13 cellular contexts compared by ENCODE assay signal in the genomic region with DNA sequence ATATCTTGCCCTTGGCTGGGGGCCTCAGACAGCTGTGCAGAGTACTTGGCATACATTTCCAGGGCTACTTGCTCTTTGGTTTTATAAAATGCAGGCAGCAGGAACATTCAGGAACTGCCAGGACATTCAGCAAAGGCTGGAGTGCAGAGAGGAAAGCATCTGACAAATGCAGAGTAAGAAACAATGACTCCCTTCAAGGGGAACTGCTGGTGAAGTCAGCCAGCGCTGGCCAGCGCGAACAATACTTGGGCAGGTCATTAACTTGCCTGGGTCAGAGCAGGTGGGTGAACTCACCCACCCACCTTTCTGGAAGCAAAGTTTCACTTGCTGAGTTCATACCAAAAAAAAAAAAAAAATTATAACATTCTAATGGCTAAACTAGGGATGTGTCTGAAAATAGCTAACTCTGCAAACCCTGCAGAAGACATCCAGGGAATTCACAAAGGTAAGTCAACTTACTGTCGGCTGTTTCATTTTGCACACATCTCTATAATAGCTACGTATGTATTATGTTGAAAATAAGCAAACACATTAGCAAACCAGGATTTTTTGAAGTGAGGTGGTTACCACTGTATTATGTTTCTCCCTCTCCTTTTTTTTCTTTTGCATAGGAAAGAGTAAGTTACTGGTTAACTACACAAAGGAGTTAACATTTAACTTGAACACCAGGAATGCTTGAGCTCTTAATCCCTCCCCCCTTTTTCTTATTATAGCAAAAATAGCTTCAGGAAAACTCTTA.
DNase-seq lines count a peak whose midpoint lies in the region; ATAC-seq and TF ChIP-seq lines count a peak whose summit lies in the region.
"Had no signal": no experiment of that assay in that cellular context is flagged by ENCODE, and none has a peak within 500 bp of the region (broad histone marks: within the 10 kb centered on the region; RNA-seq: fewer than 3 reads in every experiment).

No MANE protein-coding gene starts in this region.

- no peak for TF ChIP-seq CTCF in SK-N-SH (IDR thresholded peaks at IDR 0.05)
- no peak for TF ChIP-seq CTCF in colonic mucosa (IDR thresholded peaks at IDR 0.05)
- TF ChIP-seq CTCF in liver (IDR thresholded peaks at IDR 0.05; ENCODE audit: low read depth, low read length, missing input control), result no peak
- no peak for TF ChIP-seq CTCF in type B pancreatic cell (conservative IDR thresholded peaks at IDR 0.05)

- DNase-seq in SK-N-SH, result no peak
- DNase-seq in colonic mucosa, result peak; percentile 32
- no peak for DNase-seq in type B pancreatic cell (ENCODE audit: extremely low spot score, unreplicated experiment)
- DNase-seq in effector memory CD8-positive, alpha-beta T cell, result no peak
- no peak for DNase-seq in activated CD8-positive, alpha-beta T cell treated with anti-CD3 and anti-CD28 coated beads, Interleukin-2, amount 10 ng/mL, durations not matched to agents 7 days and 5 days
- DNase-seq in H7, result no peak
- DNase-seq: activated CD4-positive, alpha-beta memory T cell treated with anti-CD3 and anti-CD28 coated beads for 36 hours; COR-L47; stimulated activated naive CD4-positive, alpha-beta T cell treated with Interleukin-2 at 50 U/mL for 16 hours had no signal

- intact Hi-C loops in colonic mucosa (cut with DNase I), result no loop called here

- peaks cover 68% of the 10 kb centered on the region for H3K79me2 ChIP-seq in SK-N-SH (ENCODE audit: insufficient read depth)

- H3K36me3 ChIP-seq in SK-N-SH (replicated peaks in 1 of 2; ENCODE audit: control insufficient read depth in 1 of 2, insufficient read depth in 2 of 2, low read length in 1 of 2), result no peaks in the 10 kb centered on the region
- H3K36me3 ChIP-seq in colonic mucosa, result no peaks in the 10 kb centered on the region
- H3K36me3 ChIP-seq in liver (ENCODE audit: control insufficient read depth in 4 of 4, insufficient read depth in 3 of 4, low read depth in 1 of 4, low read length in 3 of 4), result no peaks in the 10 kb centered on the region
- H3K36me3 ChIP-seq in H7 (replicated peaks; ENCODE audit: control insufficient read depth, insufficient read depth, low read length), result no peaks in the 10 kb centered on the region
- H3K36me3 ChIP-seq: SJSA1 had no signal

- POLR2A ChIA-PET in SK-N-SH (lab: Yijun Ruan, JAX), result no interaction called here
- POLR2A ChIA-PET in activated CD8-positive, alpha-beta T cell treated with anti-CD3 and anti-CD28 coated beads, Interleukin-2, amount 10 ng/mL, durations not matched to agents 7 days and 5 days (lab: Charles Lee), result no interaction called here

- peaks cover 37% of the 10 kb centered on the region for H3K4me1 Mint-ChIP-seq in type B pancreatic cell (ENCODE audit: unreplicated experiment)
- H3K4me1 Mint-ChIP-seq in effector memory CD8-positive, alpha-beta T cell (ENCODE audit: low read depth in 2 of 2), result no peaks in the 10 kb centered on the region
- H3K4me1 Mint-ChIP-seq in activated CD8-positive, alpha-beta T cell treated with anti-CD3 and anti-CD28 coated beads, Interleukin-2, amount 10 ng/mL, durations not matched to agents 7 days and 5 days (ENCODE audit: low read depth), result no peaks in the 10 kb centered on the region

- ATAC-seq in SK-N-SH treated with all-trans-retinoic acid at 6 μM for 48 hours, result no peak
- no peak for ATAC-seq in effector memory CD8-positive, alpha-beta T cell (replicated peaks)
- no peak for ATAC-seq in activated CD8-positive, alpha-beta T cell treated with anti-CD3 and anti-CD28 coated beads, Interleukin-2, amount 10 ng/mL, durations not matched to agents 7 days and 5 days
- ATAC-seq: HCT116 had no signal

- H3K4me3 ChIP-seq in SK-N-SH (ENCODE audit: low read depth in 2 of 2, low read length in 1 of 2), result no peak overlapping the region
- H3K4me3 ChIP-seq in colonic mucosa, result no peak overlapping the region
- peak overlapping the region in 1 of 3 donors; percentile 5 for H3K4me3 ChIP-seq in liver (ENCODE audit: low read depth in 1 of 3, low read length in 3 of 3)
- H3K4me3 ChIP-seq in H7 (ENCODE audit: insufficient read depth, low read depth, low read length), result no peak overlapping the region
- H3K4me3 ChIP-seq: SJSA1 had no signal

- H3K27me3 Mint-ChIP-seq in type B pancreatic cell, result no peaks in the 10 kb centered on the region
- H3K27me3 Mint-ChIP-seq in effector memory CD8-positive, alpha-beta T cell, result peaks cover 19 to 49% of the 10 kb centered on the region in 2 donors
- H3K27me3 Mint-ChIP-seq in activated CD8-positive, alpha-beta T cell treated with anti-CD3 and anti-CD28 coated beads, Interleukin-2, amount 10 ng/mL, durations not matched to agents 7 days and 5 days (ENCODE audit: low read depth), result peaks cover 6% of the 10 kb centered on the region

- H3K9me3 ChIP-seq in SK-N-SH (no peaks in the 10 kb centered on the region), colonic mucosa (no peaks in the 10 kb centered on the region), liver (ENCODE audit: control insufficient read depth in 4 of 4, low read length in 3 of 4) (no peaks in the 10 kb centered on the region)
- H3K9me3 ChIP-seq: SJSA1 had no signal

- TF ChIP-seq EP300 in SK-N-SH (IDR thresholded peaks at IDR 0.05; ENCODE audit: borderline replicate concordance in 1 of 2, low read depth in 1 of 2, low read length in 1 of 2), result no peak

- no peak for TF ChIP-seq RAD21 in SK-N-SH (IDR thresholded peaks at IDR 0.05; ENCODE audit: low read length)
- no peak for TF ChIP-seq RAD21 in liver (IDR thresholded peaks at IDR 0.05)

- no peak overlapping the region for H3K27ac ChIP-seq in SK-N-SH (ENCODE audit: low read depth in 2 of 2, low read length in 1 of 2)
- H3K27ac ChIP-seq in colonic mucosa, result peak overlapping the region; percentile 29
- peak overlapping the region; percentile 14 to 19 for H3K27ac ChIP-seq in liver (ENCODE audit: low read depth in 1 of 2, low read length in 2 of 2)
- H3K27ac ChIP-seq: SJSA1 had no signal

- H3K4me1 ChIP-seq in SK-N-SH (ENCODE audit: control insufficient read depth in 1 of 2, insufficient read depth in 2 of 2, low read depth in 1 of 2, low read length in 1 of 2), result peaks cover 0 to 31% of the 10 kb centered on the region in 2 experiments; a peak in 2 of 4 replicates
- H3K4me1 ChIP-seq in colonic mucosa, result no peaks in the 10 kb centered on the region
- H3K4me1 ChIP-seq in liver (ENCODE audit: control insufficient read depth in 4 of 4, insufficient read depth in 4 of 4, low read length in 3 of 4), result peaks cover 18 to 48% (median 34%) of the 10 kb centered on the region in 4 donors

- CTCF ChIA-PET in SK-N-SH (lab: Yijun Ruan, JAX), result interaction anchor here (0.7 to 1.0 kb wide), 2 partner anchors 9 to 419 kb away, joined by 3 read pairs; no protein-coding TSS in a partner anchor
- CTCF ChIA-PET in activated CD8-positive, alpha-beta T cell treated with anti-CD3 and anti-CD28 coated beads, Interleukin-2, amount 10 ng/mL, durations not matched to agents 7 days and 5 days (lab: Charles Lee), result no interaction called here

- H3K9me3 Mint-ChIP-seq in type B pancreatic cell, result no peaks in the 10 kb centered on the region
- no peaks in the 10 kb centered on the region for H3K9me3 Mint-ChIP-seq in effector memory CD8-positive, alpha-beta T cell
- no peaks in the 10 kb centered on the region for H3K9me3 Mint-ChIP-seq in activated CD8-positive, alpha-beta T cell treated with anti-CD3 and anti-CD28 coated beads, Interleukin-2, amount 10 ng/mL, durations not matched to agents 7 days and 5 days (ENCODE audit: insufficient read depth)
- H3K9me3 Mint-ChIP-seq: activated CD4-positive, alpha-beta memory T cell treated with anti-CD3 and anti-CD28 coated beads for 36 hours had no signal

- no peaks in the 10 kb centered on the region for H3K27me3 ChIP-seq in SK-N-SH (ENCODE audit: insufficient read depth)
- H3K27me3 ChIP-seq in colonic mucosa, result no peaks in the 10 kb centered on the region
- H3K27me3 ChIP-seq in liver (ENCODE audit: control insufficient read depth in 4 of 4, insufficient read depth in 4 of 4, low read length in 3 of 4), result no peaks in the 10 kb centered on the region
- H3K27me3 ChIP-seq in H7 (ENCODE audit: control insufficient read depth, insufficient read depth, low read length), result no peaks in the 10 kb centered on the region
- H3K27me3 ChIP-seq: SJSA1 had no signal

- H3K36me3 Mint-ChIP-seq in type B pancreatic cell, result no peaks in the 10 kb centered on the region
- no peaks in the 10 kb centered on the region for H3K36me3 Mint-ChIP-seq in effector memory CD8-positive, alpha-beta T cell (ENCODE audit: insufficient read depth)
- no peaks in the 10 kb centered on the region for H3K36me3 Mint-ChIP-seq in activated CD8-positive, alpha-beta T cell treated with anti-CD3 and anti-CD28 coated beads, Interleukin-2, amount 10 ng/mL, durations not matched to agents 7 days and 5 days (ENCODE audit: low read depth)
- H3K36me3 Mint-ChIP-seq: activated CD4-positive, alpha-beta memory T cell treated with anti-CD3 and anti-CD28 coated beads for 36 hours had no signal

- no peak overlapping the region for H2AFZ ChIP-seq in SK-N-SH (ENCODE audit: low read depth)

- H3F3A ChIP-seq in SK-N-SH (replicated peaks; ENCODE audit: insufficient read depth), result peaks cover 10% of the 10 kb centered on the region

- no peaks in the 10 kb centered on the region for H4K20me1 ChIP-seq in SK-N-SH (ENCODE audit: insufficient read depth)

- no peak overlapping the region for H3K9ac ChIP-seq in SK-N-SH
- no peak overlapping the region for H3K9ac ChIP-seq in colonic mucosa (ENCODE audit: low read depth in 2 of 2, low read length in 2 of 2)
- peak overlapping the region in 1 of 2 donors; percentile 55 for H3K9ac ChIP-seq in liver (ENCODE audit: low read depth in 1 of 2, low read length in 2 of 2)

- H3K4me2 ChIP-seq in SK-N-SH, result no peak overlapping the region

- peak overlapping the region; percentile 48 for H3K4me3 Mint-ChIP-seq in type B pancreatic cell
- H3K4me3 Mint-ChIP-seq in effector memory CD8-positive, alpha-beta T cell, result no peak overlapping the region
- H3K4me3 Mint-ChIP-seq in activated CD8-positive, alpha-beta T cell treated with anti-CD3 and anti-CD28 coated beads, Interleukin-2, amount 10 ng/mL, durations not matched to agents 7 days and 5 days, result no peak overlapping the region
- H3K4me3 Mint-ChIP-seq: activated CD4-positive, alpha-beta memory T cell treated with anti-CD3 and anti-CD28 coated beads for 36 hours had no signal

- no peaks in the 10 kb centered on the region for H3K9me2 ChIP-seq in SK-N-SH

- 71% methylated on average over 5 of the region's 5 CpGs for WGBS in SK-N-SH (ENCODE audit: low lambda C conversion rate)
- WGBS in liver, result 35% methylated on average over 5 of the region's 5 CpGs

- peak overlapping the region; percentile 77 for H3K27ac Mint-ChIP-seq in type B pancreatic cell
- H3K27ac Mint-ChIP-seq in effector memory CD8-positive, alpha-beta T cell, result no peak overlapping the region
- H3K27ac Mint-ChIP-seq in activated CD8-positive, alpha-beta T cell treated with anti-CD3 and anti-CD28 coated beads, Interleukin-2, amount 10 ng/mL, durations not matched to agents 7 days and 5 days, result no peak overlapping the region
- H3K27ac Mint-ChIP-seq: activated CD4-positive, alpha-beta memory T cell treated with anti-CD3 and anti-CD28 coated beads for 36 hours had no signal

TF ChIP-seq in SK-N-SH treated with all-trans-retinoic acid at 6 μM for 48 hours, 23 proteins besides CTCF, POLR2A, EP300 and RAD21 (continues in another document):
- no peak for TF ChIP-seq SNAI2 (CRISPR knock-in tag; IDR thresholded peaks at IDR 0.05)
- TF ChIP-seq TOX (CRISPR knock-in tag; IDR thresholded peaks at IDR 0.05; ENCODE audit: borderline replicate concordance), result no peak

TF ChIP-seq in liver, 16 proteins besides CTCF, POLR2A, EP300 and RAD21 (continues in another document):
- TF ChIP-seq SP1 (IDR thresholded peaks at IDR 0.05) (peak; percentile 12), FOXA1 (IDR thresholded peaks at IDR 0.05) (no peak)

Comparison
In these comparisons a context has a peak if more than half of its experiments do, and no peak if none do; other contexts are left out.
1. H3K27ac ChIP-seq: peak in colonic mucosa (single experiment) and liver (2 of 2); none in SK-N-SH (0 of 2).